12 cellular contexts compared by ENCODE assay signal in the genomic region with DNA sequence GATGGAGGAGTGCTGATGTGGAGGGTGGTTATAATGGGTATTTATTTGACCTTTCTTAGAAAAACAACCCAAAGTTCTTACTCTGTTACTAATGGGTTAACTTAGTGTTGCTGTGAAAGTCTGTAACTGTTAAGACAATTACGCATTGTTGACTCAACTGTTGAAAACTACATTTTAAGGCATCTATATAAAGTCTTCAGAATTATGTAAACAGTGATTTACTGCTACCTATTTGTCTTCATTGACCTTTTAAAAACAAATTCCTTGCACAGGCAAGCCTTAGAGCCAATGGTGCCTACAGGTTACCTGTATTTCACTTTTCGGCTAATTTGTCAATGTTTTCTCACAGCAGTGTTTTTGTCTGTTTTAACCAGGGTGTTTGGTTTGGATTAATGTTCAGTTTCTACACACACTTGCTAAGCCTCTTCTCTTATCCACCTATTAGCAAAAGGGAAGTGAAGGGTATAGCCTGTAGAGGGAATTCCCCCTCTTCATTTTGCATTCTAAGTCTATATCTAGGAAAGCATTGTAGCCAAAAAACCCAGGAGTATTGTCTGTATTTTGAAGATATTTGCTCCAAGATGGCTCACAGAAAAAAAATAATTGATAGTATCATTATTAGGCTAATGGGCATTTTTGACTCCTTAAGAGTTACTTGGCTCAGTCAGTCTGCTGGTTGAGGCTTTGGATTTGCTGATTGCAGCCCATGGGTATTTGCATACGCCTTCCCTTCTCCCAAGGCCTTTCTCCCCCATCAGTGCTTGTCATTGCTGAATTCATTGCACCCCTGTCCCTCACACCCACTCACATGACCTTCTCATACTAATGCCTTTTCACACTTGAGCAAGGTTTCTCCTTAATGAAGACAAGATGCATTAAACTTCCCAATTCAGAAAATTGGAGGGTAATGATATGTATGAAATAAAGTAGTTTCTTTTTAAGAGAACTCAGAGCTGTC. TPM values are rescaled to one million over a fixed set of nuclear protein-coding genes. Genes with fewer than 3 reads are reported as not detected.
A peak's percentile ranks its signal among the peaks of the same experiment; 100 is the strongest.
DNase-seq lines count a peak whose midpoint lies in the region; ATAC-seq and TF ChIP-seq lines count a peak whose summit lies in the region.
"Had no signal": no experiment of that assay in that cellular context is flagged by ENCODE, and none has a peak within 500 bp of the region (broad histone marks: within the 10 kb centered on the region; RNA-seq: fewer than 3 reads in every experiment).

No MANE protein-coding gene starts in this region.

- peaks cover 37% of the 10 kb centered on the region for H3K4me1 Mint-ChIP-seq in nephron progenitor cell
- peaks cover 3% of the 10 kb centered on the region for H3K4me1 Mint-ChIP-seq in activated CD4-positive, alpha-beta memory T cell treated with anti-CD3 and anti-CD28 coated beads, Interleukin-2, amount 10 ng/mL, durations not matched to agents 7 days and 5 days

- CTCF ChIA-PET in activated CD4-positive, alpha-beta memory T cell treated with anti-CD3 and anti-CD28 coated beads, Interleukin-2, amount 10 ng/mL, durations not matched to agents 7 days and 5 days (lab: Charles Lee): no interaction called here

- no peak overlapping the region for H3K4me3 ChIP-seq in H7 (ENCODE audit: insufficient read depth, low read depth, low read length)
- H3K4me3 ChIP-seq: lower lobe of right lung, MG63, skin epidermis had no signal

- H3K27me3 Mint-ChIP-seq in nephron progenitor cell (ENCODE audit: low read depth, poor library complexity): peaks cover 2% of the 10 kb centered on the region
- H3K27me3 Mint-ChIP-seq in activated CD4-positive, alpha-beta memory T cell treated with anti-CD3 and anti-CD28 coated beads, Interleukin-2, amount 10 ng/mL, durations not matched to agents 7 days and 5 days: no peaks in the 10 kb centered on the region

- peak overlapping the region; percentile 14 for H3K4me3 Mint-ChIP-seq in nephron progenitor cell
- no peak overlapping the region for H3K4me3 Mint-ChIP-seq in activated CD4-positive, alpha-beta memory T cell treated with anti-CD3 and anti-CD28 coated beads, Interleukin-2, amount 10 ng/mL, durations not matched to agents 7 days and 5 days

- no peaks in the 10 kb centered on the region for H3K36me3 ChIP-seq in H7 (replicated peaks; ENCODE audit: control insufficient read depth, insufficient read depth, low read length)
- H3K36me3 ChIP-seq: lower lobe of right lung, MG63 had no signal

- DNase-seq in NOMO-1 treated with DMSO at 0.1 percent for 48 hours (lab: John Stamatoyannopoulos, UW; ENCODE audit: unreplicated experiment): peak; percentile 54
- DNase-seq in NOMO-1 treated with dmso at 0.1 percent for 144 hours (lab: John Stamatoyannopoulos, UW; ENCODE audit: unreplicated experiment): no peak
- DNase-seq in H7: peak; percentile 46
- DNase-seq in nephron progenitor cell: no peak
- no peak for DNase-seq in stimulated activated CD4-positive, alpha-beta T cell treated with anti-CD3 and anti-CD28 coated beads, Interleukin-2, amount 100 ng/mL, for 48 hours
- DNase-seq in activated CD4-positive, alpha-beta memory T cell treated with anti-CD3 and anti-CD28 coated beads, Interleukin-2, amount 10 ng/mL, durations not matched to agents 7 days and 5 days: no peak
- DNase-seq in NCI-H2107 (lab: John Stamatoyannopoulos, UW): no peak
- DNase-seq: 8988T, lower lobe of right lung, MG63 had no signal

- H3K9me3 Mint-ChIP-seq in nephron progenitor cell: no peaks in the 10 kb centered on the region
- no peaks in the 10 kb centered on the region for H3K9me3 Mint-ChIP-seq in activated CD4-positive, alpha-beta memory T cell treated with anti-CD3 and anti-CD28 coated beads, Interleukin-2, amount 10 ng/mL, durations not matched to agents 7 days and 5 days

- H3K36me3 Mint-ChIP-seq in nephron progenitor cell (ENCODE audit: low read depth): no peaks in the 10 kb centered on the region
- H3K36me3 Mint-ChIP-seq in activated CD4-positive, alpha-beta memory T cell treated with anti-CD3 and anti-CD28 coated beads, Interleukin-2, amount 10 ng/mL, durations not matched to agents 7 days and 5 days (ENCODE audit: low read depth): peaks cover 17% of the 10 kb centered on the region

- TF ChIP-seq CTCF in nephron progenitor cell (IDR thresholded peaks at IDR 0.05): no peak

- H3K27ac Mint-ChIP-seq in nephron progenitor cell: no peak overlapping the region
- no peak overlapping the region for H3K27ac Mint-ChIP-seq in activated CD4-positive, alpha-beta memory T cell treated with anti-CD3 and anti-CD28 coated beads, Interleukin-2, amount 10 ng/mL, durations not matched to agents 7 days and 5 days

- no peaks in the 10 kb centered on the region for H3K27me3 ChIP-seq in H7 (ENCODE audit: control insufficient read depth, insufficient read depth, low read length)
- H3K27me3 ChIP-seq: MG63 had no signal

- POLR2A ChIA-PET in activated CD4-positive, alpha-beta memory T cell treated with anti-CD3 and anti-CD28 coated beads, Interleukin-2, amount 10 ng/mL, durations not matched to agents 7 days and 5 days (lab: Charles Lee): no interaction called here

- ATAC-seq in HG03460 (IDR thresholded peaks at IDR 0.05; ENCODE audit: unreplicated experiment): peak; percentile 50
- ATAC-seq: lower lobe of right lung had no signal

RNA-seq across cellular contexts. Expression of a gene that starts 30.5 kb away (rescaled TPM):
- total RNA-seq in H7 (2014; rRNA removed; shearing (Covaris generic)): 27.6 and 42.4 TPM in 2 replicates
- 10 to 100 TPM; 68.8 to 72.0 TPM for total RNA-seq in activated CD4-positive, alpha-beta memory T cell treated with anti-CD3 and anti-CD28 coated beads, Interleukin-2, amount 10 ng/mL, durations not matched to agents 7 days and 5 days

Comparison
In these comparisons a context has a peak if more than half of its experiments do, and no peak if none do; other contexts are left out.
1. DNase-seq: peak in NOMO-1 treated with DMSO at 0.1 percent for 48 hours (single experiment) and H7 (single experiment); none in NOMO-1 treated with dmso at 0.1 percent for 144 hours (single experiment), nephron progenitor cell (single experiment), stimulated activated CD4-positive, alpha-beta T cell treated with anti-CD3 and anti-CD28 coated beads, Interleukin-2, amount 100 ng/mL, for 48 hours (0 of 2), activated CD4-positive, alpha-beta memory T cell treated with anti-CD3 and anti-CD28 coated beads, Interleukin-2, amount 10 ng/mL, durations not matched to agents 7 days and 5 days (single experiment) and NCI-H2107 (single experiment).